ENCODE assay signal across 1 cellular context in genomic region chr12:56645717-56646446, GRCh38.
TF ChIP-seq lines count a peak whose summit lies in the region.

TSS of gene ATP5F1B (minus strand) at chr12:56645984. CDS start at chr12:56645963, 21 bp downstream.

TF ChIP-seq in K562, 482 proteins besides CTCF, POLR2A, EP300 and RAD21 (continued from another document and continues in another):
- TF ChIP-seq THAP12 (CRISPR knock-in tag; IDR thresholded peaks at IDR 0.05) (peak; percentile 97), PBX2 (CRISPR knock-in tag; IDR thresholded peaks at IDR 0.05; ENCODE audit: low read depth) (peak; percentile 94), PBX2 (tag; conservative IDR thresholded peaks at IDR 0.05; ENCODE audit: low read depth) (peak; percentile 100), ZFP30 (CRISPR knock-in tag; IDR thresholded peaks at IDR 0.05; ENCODE audit: borderline replicate concordance) (no peak), ZNF644 (tag; IDR thresholded peaks at IDR 0.05; ENCODE audit: low read depth) (no peak), JUNB (CRISPR knock-in tag; conservative IDR thresholded peaks at IDR 0.05) (no peak), HDGF (IDR thresholded peaks at IDR 0.05) (no peak), LEF1 (IDR thresholded peaks at IDR 0.05) (peak; percentile 52), ETV5 (CRISPR knock-in tag; IDR thresholded peaks at IDR 0.05; ENCODE audit: low read depth) (peak; percentile 34; the same call in 1 of the 2 replicates), ZHX1 (conservative IDR thresholded peaks at IDR 0.05; ENCODE audit: low read length) (no peak), ZNF695 (CRISPR knock-in tag; IDR thresholded peaks at IDR 0.05) (no peak), CEBPG (CRISPR knock-in tag; IDR thresholded peaks at IDR 0.05) (no peak), CEBPG (tag; conservative IDR thresholded peaks at IDR 0.05 in 1 of 2, IDR thresholded peaks at IDR 0.05 in 1 of 2) (no peak), CEBPZ (IDR thresholded peaks at IDR 0.05; ENCODE audit: borderline replicate concordance, low read depth, low read length) (peak; percentile 99), NELFE (IDR thresholded peaks at IDR 0.05; ENCODE audit: insufficient read depth, insufficient read length) (no peak), TBP (optimal IDR thresholded peaks at IDR 0.05; ENCODE audit: low read depth, low read length) (peak; percentile 98), ZNF561 (CRISPR knock-in tag; conservative IDR thresholded peaks at IDR 0.05) (no peak), ZNF23 (CRISPR knock-in tag; IDR thresholded peaks at IDR 0.05) (no peak), NFE2L1 (tag; IDR thresholded peaks at IDR 0.05; ENCODE audit: borderline replicate concordance, low read depth) (no peak), RFX5 (IDR thresholded peaks at IDR 0.05; ENCODE audit: low read depth, low read length) (peak; percentile 34; the same call in 1 of the 2 replicates), MTA2 (IDR thresholded peaks at IDR 0.05; ENCODE audit: low read depth) (no peak), FOXP4 (CRISPR knock-in tag; IDR thresholded peaks at IDR 0.05; ENCODE audit: borderline replicate concordance) (no peak; the same call in 1 of the 2 replicates), HLTF (IDR thresholded peaks at IDR 0.05) (no peak), ZNF589 (CRISPR knock-in tag; IDR thresholded peaks at IDR 0.05; ENCODE audit: low read depth) (no peak; the same call in 1 of the 2 replicates), MCM5 (IDR thresholded peaks at IDR 0.05; ENCODE audit: low read depth) (no peak), DPF2 (IDR thresholded peaks at IDR 0.05) (no peak; the same call in none of the 2 replicates), CBX8 (IDR thresholded peaks at IDR 0.05; ENCODE audit: borderline replicate concordance, extremely low read depth, low read depth, low read length, poor library complexity, severe bottlenecking) (no peak), NUFIP1 (IDR thresholded peaks at IDR 0.05; ENCODE audit: partially characterized antibody) (no peak), PHB2 (IDR thresholded peaks at IDR 0.05; ENCODE audit: low read depth) (no peak), CHD2 (IDR thresholded peaks at IDR 0.05; ENCODE audit: low read depth, low read length) (peak; percentile 94), ZEB2 (IDR thresholded peaks at IDR 0.05) (no peak), STAT5A (IDR thresholded peaks at IDR 0.05; ENCODE audit: borderline replicate concordance, low read length) (no peak), ZNF408 (CRISPR knock-in tag; IDR thresholded peaks at IDR 0.05; ENCODE audit: low read depth) (no peak), RUNX1 (IDR thresholded peaks at IDR 0.05; ENCODE audit: low read depth) (no peak; the same call in 1 of the 2 replicates), MAFG (tag; conservative IDR thresholded peaks at IDR 0.05) (no peak), PML (IDR thresholded peaks at IDR 0.05; ENCODE audit: low read length) (peak; percentile 91), THAP7 (CRISPR knock-in tag; IDR thresholded peaks at IDR 0.05) (no peak), MCM7 (IDR thresholded peaks at IDR 0.05) (no peak), ZNF12 (CRISPR knock-in tag; IDR thresholded peaks at IDR 0.05) (0 out of 2 replicates have a peak, but pooled peaks have one; percentile 8), ZNF134 (CRISPR knock-in tag; conservative IDR thresholded peaks at IDR 0.05) (no peak), KHSRP (IDR thresholded peaks at IDR 0.05) (no peak), THRAP3 (IDR thresholded peaks at IDR 0.05; ENCODE audit: borderline replicate concordance) (no peak), ARNT (IDR thresholded peaks at IDR 0.05) (no peak), ZNF77 (CRISPR knock-in tag; IDR thresholded peaks at IDR 0.05) (no peak), MBD2 (IDR thresholded peaks at IDR 0.05; ENCODE audit: borderline replicate concordance, low read depth) (peak; percentile 100), ARID1B (IDR thresholded peaks at IDR 0.05) (no peak), MYC (IDR thresholded peaks at IDR 0.05; ENCODE audit: low read depth, low read length) (peak; percentile 90), MYC (CRISPR knock-in tag; IDR thresholded peaks at IDR 0.05; ENCODE audit: borderline replicate concordance, low read depth) (peak; percentile 29; the same call in 1 of the 2 replicates), NR2F6 (CRISPR knock-in tag; IDR thresholded peaks at IDR 0.05) (no peak), ZNF184 (CRISPR knock-in tag; IDR thresholded peaks at IDR 0.05) (no peak), ZBTB33 (CRISPR knock-in tag; IDR thresholded peaks at IDR 0.05) (0 out of 2 replicates have a peak, but pooled peaks have one; percentile 50), SAP30 (IDR thresholded peaks at IDR 0.05; ENCODE audit: borderline replicate concordance, insufficient read depth, low read depth, low read length, poor library complexity, severe bottlenecking) (no peak)
- TF ChIP-seq, protein P1, sequence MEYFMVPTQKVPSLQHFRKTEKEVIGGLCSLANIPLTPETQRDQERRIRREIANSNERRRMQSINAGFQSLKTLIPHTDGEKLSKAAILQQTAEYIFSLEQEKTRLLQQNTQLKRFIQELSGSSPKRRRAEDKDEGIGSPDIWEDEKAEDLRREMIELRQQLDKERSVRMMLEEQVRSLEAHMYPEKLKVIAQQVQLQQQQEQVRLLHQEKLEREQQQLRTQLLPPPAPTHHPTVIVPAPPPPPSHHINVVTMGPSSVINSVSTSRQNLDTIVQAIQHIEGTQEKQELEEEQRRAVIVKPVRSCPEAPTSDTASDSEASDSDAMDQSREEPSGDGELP (CRISPR knock-in tag; IDR thresholded peaks at IDR 0.05; ENCODE audit: borderline replicate concordance): peak; percentile 80; the same call in 1 of the 2 replicates
